In the genomic region with DNA sequence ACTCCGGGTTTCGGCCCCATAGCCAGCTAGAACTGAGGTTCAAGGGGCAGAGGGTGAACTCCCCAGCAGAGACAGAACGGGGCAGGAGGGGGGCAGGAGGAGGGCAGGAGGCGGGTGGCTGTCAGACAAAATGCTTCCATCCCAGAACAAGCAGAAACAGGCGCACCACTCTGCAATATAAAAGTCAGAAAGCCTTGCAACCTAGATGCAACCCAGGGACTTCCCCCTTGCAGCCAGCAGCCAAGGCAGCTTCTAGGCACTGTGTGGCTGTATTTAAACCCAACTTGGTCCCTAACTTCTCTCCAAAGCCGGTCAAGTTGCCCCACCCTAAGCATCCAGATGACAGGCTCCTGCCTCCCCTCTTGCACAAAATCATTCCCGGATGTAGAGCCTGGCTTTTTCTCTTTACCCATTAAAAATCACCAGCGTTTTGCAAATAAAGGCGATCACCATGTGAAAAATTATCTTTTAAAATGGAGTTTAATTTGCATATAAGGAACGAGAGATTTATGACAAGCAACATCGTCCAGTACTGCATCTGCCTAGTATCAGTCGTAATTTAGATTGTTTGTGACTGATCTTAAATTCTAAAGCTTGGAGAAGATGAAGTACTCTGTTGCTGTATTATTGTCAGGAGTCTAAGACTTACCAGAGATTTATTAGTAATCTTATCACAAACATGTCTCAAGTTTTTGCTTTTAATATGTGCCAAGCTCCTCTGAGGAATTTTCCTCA, we compare ENCODE assay signal across 15 cellular contexts.
DNase-seq lines count a peak whose midpoint lies in the region; ATAC-seq and TF ChIP-seq lines count a peak whose summit lies in the region.
"Had no signal": no experiment of that assay in that cellular context is flagged by ENCODE, and none has a peak within 500 bp of the region (broad histone marks: within the 10 kb centered on the region; RNA-seq: fewer than 3 reads in every experiment).

No MANE protein-coding gene starts in this region.

- no peak for ATAC-seq in HG03571 (IDR thresholded peaks at IDR 0.05; ENCODE audit: unreplicated experiment)
- ATAC-seq in activated T-helper 17 cell treated with anti-CD3 and anti-CD28 coated beads, Interleukin-2, amount 50 U/mL, for 72 hours (replicated peaks), result no peak

- TF ChIP-seq EP300 in ovary (IDR thresholded peaks at IDR 0.05) (no peak), transverse colon (IDR thresholded peaks at IDR 0.05; ENCODE audit: low read depth) (no peak)

- no peaks in the 10 kb centered on the region for H3K27me3 ChIP-seq in ovary
- peaks cover 16% of the 10 kb centered on the region for H3K27me3 ChIP-seq in transverse colon

- no peak for TF ChIP-seq CTCF in ovary (IDR thresholded peaks at IDR 0.05)
- no peak for TF ChIP-seq CTCF in transverse colon (IDR thresholded peaks at IDR 0.05)

- no peaks in the 10 kb centered on the region for H3K9me3 ChIP-seq in ovary
- no peaks in the 10 kb centered on the region for H3K9me3 ChIP-seq in transverse colon
- H3K9me3 ChIP-seq: Caco-2 had no signal

- WGBS in ovary, 3 donors, result 15 to 16% (median 16%) methylated on average over 12 of the region's 12 CpGs
- 41 to 51% methylated on average over 11 to 12 of the region's 12 CpGs for WGBS in transverse colon (ENCODE audit: low coverage in 1 of 2), 2 donors

- H3K4me1 Mint-ChIP-seq in activated T-cell treated with anti-CD3 and anti-CD28 coated beads, Interleukin-2, amount 50 U/mL, for 24 hours (ENCODE audit: low read depth), result no peaks in the 10 kb centered on the region
- no peaks in the 10 kb centered on the region for H3K4me1 Mint-ChIP-seq in activated T-helper 17 cell treated with anti-CD3 and anti-CD28 coated beads, Interleukin-2, amount 50 U/mL, for 72 hours
- H3K4me1 Mint-ChIP-seq: IgD-negative memory B cell had no signal

- no peak overlapping the region for H3K27ac Mint-ChIP-seq in activated T-cell treated with anti-CD3 and anti-CD28 coated beads, Interleukin-2, amount 50 U/mL, for 24 hours
- H3K27ac Mint-ChIP-seq in activated T-helper 17 cell treated with anti-CD3 and anti-CD28 coated beads, Interleukin-2, amount 50 U/mL, for 72 hours, result no peak overlapping the region
- H3K27ac Mint-ChIP-seq: CD4-positive, alpha-beta T cell; GM23338; IgD-negative memory B cell had no signal

- H3K4me3 Mint-ChIP-seq in activated T-cell treated with anti-CD3 and anti-CD28 coated beads, Interleukin-2, amount 50 U/mL, for 24 hours, result no peak overlapping the region
- no peak overlapping the region for H3K4me3 Mint-ChIP-seq in activated T-helper 17 cell treated with anti-CD3 and anti-CD28 coated beads, Interleukin-2, amount 50 U/mL, for 72 hours
- H3K4me3 Mint-ChIP-seq: CD4-positive, alpha-beta T cell; GM23338; IgD-negative memory B cell had no signal

- no peaks in the 10 kb centered on the region for H3K36me3 ChIP-seq in ovary
- no peaks in the 10 kb centered on the region for H3K36me3 ChIP-seq in transverse colon

- peak overlapping the region in 1 of 2 donors; percentile 75 for H3K27ac ChIP-seq in ovary
- peak overlapping the region in 3 of 4 donors; percentile 21 to 64 (median 26) for H3K27ac ChIP-seq in transverse colon
- H3K27ac ChIP-seq: C4-2B had no signal

- H3K36me3 Mint-ChIP-seq in activated T-cell treated with anti-CD3 and anti-CD28 coated beads, Interleukin-2, amount 50 U/mL, for 24 hours (ENCODE audit: low read depth), result no peaks in the 10 kb centered on the region
- no peaks in the 10 kb centered on the region for H3K36me3 Mint-ChIP-seq in activated T-helper 17 cell treated with anti-CD3 and anti-CD28 coated beads, Interleukin-2, amount 50 U/mL, for 72 hours (ENCODE audit: low read depth)

- H3K4me3 ChIP-seq in ovary, result no peak overlapping the region
- no peak overlapping the region for H3K4me3 ChIP-seq in transverse colon
- H3K4me3 ChIP-seq: GM23338 had no signal

- peaks cover 10% of the 10 kb centered on the region for H3K4me1 ChIP-seq in ovary (ENCODE audit: insufficient read depth)
- peaks cover 0 to 5% (median 0%) of the 10 kb centered on the region in 4 donors for H3K4me1 ChIP-seq in transverse colon
- H3K4me1 ChIP-seq: Caco-2 had no signal

- TF ChIP-seq POLR2A in ovary (IDR thresholded peaks at IDR 0.05) (no peak), transverse colon (IDR thresholded peaks at IDR 0.05) (no peak)

- H3K9me3 Mint-ChIP-seq in activated T-cell treated with anti-CD3 and anti-CD28 coated beads, Interleukin-2, amount 50 U/mL, for 24 hours, result no peaks in the 10 kb centered on the region
- H3K9me3 Mint-ChIP-seq in activated T-helper 17 cell treated with anti-CD3 and anti-CD28 coated beads, Interleukin-2, amount 50 U/mL, for 72 hours, result no peaks in the 10 kb centered on the region
- H3K9me3 Mint-ChIP-seq: CD4-positive, alpha-beta T cell; GM23338 had no signal

- DNase-seq in left kidney (ENCODE audit: low read depth, low spot score), result peak; percentile 18
- peak; percentile 39 to 60 (median 57) for DNase-seq in ovary
- no peak for DNase-seq in transverse colon
- no peak for DNase-seq in activated T-cell treated with anti-CD3 and anti-CD28 coated beads, Interleukin-2, amount 50 U/mL, for 24 hours
- DNase-seq: AML-193; Caco-2; CD4-positive, alpha-beta T cell; DMS79 treated with DMSO at 0.1 percent for 48 hours; GF-D8; HCEC 1CT had no signal

- intact Hi-C loops in ovary (cut with DNase I) (loop anchor here in 3 of 4 donors (5.0 to 10.0 kb wide), 4 partner anchors 63 to 686 kb away; no protein-coding TSS in a partner anchor), transverse colon (cut with DNase I; ENCODE audit: low total_unique reads) (no loop called here)

- in situ Hi-C loops in transverse colon (cut with MboI; ENCODE audit: low pct_ligation_motif_present in 1 of 4, low pct_unique_long_range_greater_than_20kb in 1 of 4, low sequenced_read_pairs in 3 of 4), result loop anchor here in 1 of 4 donors (25.0 kb wide), 2 partner anchors 351 to 1351 kb away; no protein-coding TSS in a partner anchor

- peaks cover 28% of the 10 kb centered on the region for H3K27me3 Mint-ChIP-seq in activated T-cell treated with anti-CD3 and anti-CD28 coated beads, Interleukin-2, amount 50 U/mL, for 24 hours
- H3K27me3 Mint-ChIP-seq in activated T-helper 17 cell treated with anti-CD3 and anti-CD28 coated beads, Interleukin-2, amount 50 U/mL, for 72 hours, result peaks cover 10% of the 10 kb centered on the region
- H3K27me3 Mint-ChIP-seq: IgD-negative memory B cell had no signal

Comparison
In these comparisons a context has a peak if more than half of its experiments do, and no peak if none do; other contexts are left out.
1. DNase-seq: peak in left kidney (single experiment) and ovary (5 of 5); none in transverse colon (single experiment) and activated T-cell treated with anti-CD3 and anti-CD28 coated beads, Interleukin-2, amount 50 U/mL, for 24 hours (single experiment).